Comparison of ENCODE assay signal across 14 cellular contexts in genomic region chr16:65489531-65490023, GRCh38.
DNase-seq lines count a peak whose midpoint lies in the region; ATAC-seq, FAIRE-seq and TF ChIP-seq lines count a peak whose summit lies in the region.
"Had no signal": no experiment of that assay in that cellular context is flagged by ENCODE, and none has a peak within 500 bp of the region (broad histone marks: within the 10 kb centered on the region; RNA-seq: fewer than 3 reads in every experiment).

No MANE protein-coding gene starts in this region.

- H2AK5ac ChIP-seq in H1 (ENCODE audit: low read depth, low read length) = no peak overlapping the region

- FAIRE-seq in H1 (lab: Jason Lieb, UNC) = no peak
- no peak for FAIRE-seq in HepG2 (lab: Jason Lieb, UNC)

- in situ Hi-C loops in HepG2 (cut with HindIII; ENCODE audit: extremely low pct_ligation_motif_present, low pct_unique_long_range_greater_than_20kb) = no loop called here

- no peak overlapping the region for H4K5ac ChIP-seq in H1 (ENCODE audit: insufficient read length, low read depth, low read length)

- TF ChIP-seq CTCF in H1 (IDR thresholded peaks at IDR 0.05; ENCODE audit: control extremely low read depth in 1 of 3, insufficient read depth in 1 of 3, low read depth in 1 of 3, low read length in 3 of 3) = no peak
- TF ChIP-seq CTCF in smooth muscle cell (IDR thresholded peaks at IDR 0.05; ENCODE audit: borderline replicate concordance, insufficient read depth, poor library complexity, severe bottlenecking) = no peak
- no peak for TF ChIP-seq CTCF in HepG2 (CRISPR knock-in tag; IDR thresholded peaks at IDR 0.05)

- H3K4me2 ChIP-seq in H1 (ENCODE audit: insufficient read depth in 1 of 2, low read depth in 2 of 2, low read length in 2 of 2) (no peak overlapping the region), smooth muscle cell (peak overlapping the region; percentile 54), HepG2 (ENCODE audit: low read depth, low read length) (no peak overlapping the region)
- H3K4me2 ChIP-seq: BLaER1 had no signal

- no peak for ATAC-seq in HepG2
- no peak for ATAC-seq in GM19395 (IDR thresholded peaks at IDR 0.05; ENCODE audit: unreplicated experiment)

- DNase-seq in SK-N-DZ (ENCODE audit: low spot score) = peak; percentile 35
- no peak for DNase-seq in H1 (ENCODE audit: low read depth in 1 of 2, low spot score in 2 of 2)
- DNase-seq in iris pigment epithelial cell (ENCODE audit: low read depth) = peak; percentile 52
- no peak for DNase-seq in smooth muscle cell (lab: John Stamatoyannopoulos, UW; ENCODE audit: unreplicated experiment)
- no peak for DNase-seq in NCI-H526 (lab: John Stamatoyannopoulos, UW)
- DNase-seq in HepG2 (ENCODE audit: low spot score) = no peak
- DNase-seq: H7, MM.1S, NCI-H2029 treated with DMSO at 0.1 percent for 48 hours, NCI-H510A, Peyer's patch, SHP77 treated with DMSO at 0.1 percent for 48 hours had no signal

- H3K9ac ChIP-seq in H1 (replicated peaks in 1 of 4; ENCODE audit: extremely low read depth in 1 of 4, low read depth in 3 of 4, low read length in 3 of 4) (no peak overlapping the region), smooth muscle cell (ENCODE audit: low read depth) (no peak overlapping the region), HepG2 (ENCODE audit: insufficient read depth, low read depth, low read length) (no peak overlapping the region)
- H3K9ac ChIP-seq: BLaER1 had no signal

- peaks cover 0 to 5% (median 2%) of the 10 kb centered on the region in 4 experiments; a peak in 3 of 7 replicates for H3K4me1 ChIP-seq in H1 (replicated peaks in 1 of 4; ENCODE audit: control insufficient read depth in 3 of 4, insufficient read depth in 4 of 4, low read length in 3 of 4)
- H3K4me1 ChIP-seq in smooth muscle cell (ENCODE audit: low read depth) = no peaks in the 10 kb centered on the region
- H3K4me1 ChIP-seq in HepG2 (ENCODE audit: insufficient read depth, low read length) = no peaks in the 10 kb centered on the region
- H3K4me1 ChIP-seq: BLaER1, Peyer's patch had no signal

- 89% methylated on average over 4 of the region's 4 CpGs; no CpG with 5 or more reads in 1 of the 2 experiments for WGBS in H1 (ENCODE audit: extremely low coverage in 1 of 2, insufficient coverage in 1 of 2, insufficient read length in 1 of 2, insufficient replicate concordance in 2 of 2, low coverage in 1 of 2, low lambda C conversion rate in 2 of 2, missing lambda C conversion rate in 1 of 2), 2 experiments
- WGBS in smooth muscle cell (ENCODE audit: low lambda C conversion rate) = 40% methylated on average over 4 of the region's 4 CpGs
- WGBS in HepG2 (ENCODE audit: low lambda C conversion rate) = 15% methylated on average over 4 of the region's 4 CpGs

- H3K79me2 ChIP-seq in H1 (ENCODE audit: control insufficient read depth in 1 of 2, insufficient read depth in 2 of 2, low read length in 2 of 2) (no peaks in the 10 kb centered on the region), smooth muscle cell (ENCODE audit: low read depth) (no peaks in the 10 kb centered on the region), HepG2 (ENCODE audit: insufficient read depth, low read length) (no peaks in the 10 kb centered on the region)

- no peak overlapping the region for H2BK12ac ChIP-seq in H1 (ENCODE audit: low read depth, low read length)

- no peak overlapping the region for H2BK5ac ChIP-seq in H1 (ENCODE audit: low read depth, low read length)

- TF ChIP-seq EP300 in H1 (IDR thresholded peaks at IDR 0.05; ENCODE audit: borderline replicate concordance in 1 of 2, low read depth in 2 of 2, low read length in 2 of 2) (no peak), HepG2 (IDR thresholded peaks at IDR 0.05; ENCODE audit: low read depth in 2 of 2, low read length in 2 of 2) (no peak), HepG2 (CRISPR knock-in tag; IDR thresholded peaks at IDR 0.05; ENCODE audit: borderline replicate concordance) (no peak)

- H2BK15ac ChIP-seq in H1 (ENCODE audit: low read length) = no peak overlapping the region

- H4K91ac ChIP-seq in H1 (replicated peaks; ENCODE audit: insufficient read length, low read length) = no peak overlapping the region

- H3K18ac ChIP-seq in H1 (ENCODE audit: extremely low read depth, low read length) = no peak overlapping the region

- H3K23me2 ChIP-seq in H1 (ENCODE audit: low read depth, low read length) = no peaks in the 10 kb centered on the region

- H3K36me3 ChIP-seq in H1 (ENCODE audit: control insufficient read depth in 2 of 4, insufficient read depth in 4 of 4, low read length in 3 of 4) (no peaks in the 10 kb centered on the region), smooth muscle cell (ENCODE audit: low read depth) (no peaks in the 10 kb centered on the region), HepG2 (replicated peaks in 1 of 2; ENCODE audit: control insufficient read depth in 1 of 2, insufficient read depth in 2 of 2, low read length in 2 of 2) (no peaks in the 10 kb centered on the region)
- H3K36me3 ChIP-seq: BLaER1, Peyer's patch had no signal

- H3K23ac ChIP-seq in H1 (ENCODE audit: insufficient read length) = no peak overlapping the region

- H3K4me3 ChIP-seq in H1 (ENCODE audit: extremely low read depth in 1 of 4, insufficient read depth in 2 of 4, low read depth in 3 of 4, low read length in 4 of 4) (no peak overlapping the region), smooth muscle cell (no peak overlapping the region), HepG2 (replicated peaks in 1 of 3; ENCODE audit: insufficient read depth in 1 of 3, low read depth in 2 of 3, low read length in 3 of 3) (no peak overlapping the region)
- H3K4me3 ChIP-seq: BLaER1, Peyer's patch had no signal

- no peaks in the 10 kb centered on the region for H3K9me3 ChIP-seq in H1 (ENCODE audit: insufficient read depth in 2 of 2, low read depth in 1 of 2, low read length in 1 of 2)
- no peaks in the 10 kb centered on the region for H3K9me3 ChIP-seq in smooth muscle cell (replicated peaks; ENCODE audit: low read depth)
- H3K9me3 ChIP-seq in HepG2 (ENCODE audit: low read length) = 0 out of 2 replicates have a peak, but pooled peaks cover 3% of the 10 kb centered on the region
- H3K9me3 ChIP-seq: BLaER1, Peyer's patch had no signal

- no peak overlapping the region for H3K4ac ChIP-seq in H1 (replicated peaks; ENCODE audit: insufficient read length, low read depth, low read length)

- H3K79me1 ChIP-seq in H1 (ENCODE audit: low read depth, low read length) = no peaks in the 10 kb centered on the region

- H3K27ac ChIP-seq in H1 (ENCODE audit: low read depth, low read length) = no peak overlapping the region
- H3K27ac ChIP-seq in smooth muscle cell (ENCODE audit: low read depth) = no peak overlapping the region
- no peak overlapping the region for H3K27ac ChIP-seq in HepG2 (ENCODE audit: extremely low read length, insufficient read depth, low read length)
- H3K27ac ChIP-seq: BLaER1, Peyer's patch had no signal

- no peaks in the 10 kb centered on the region for H4K20me1 ChIP-seq in H1 (replicated peaks in 1 of 2; ENCODE audit: control insufficient read depth in 1 of 2, insufficient read depth in 2 of 2, low read length in 2 of 2)
- H4K20me1 ChIP-seq in smooth muscle cell (ENCODE audit: low read depth) = no peaks in the 10 kb centered on the region
- no peaks in the 10 kb centered on the region for H4K20me1 ChIP-seq in HepG2 (ENCODE audit: insufficient read depth, low read length)
- H4K20me1 ChIP-seq: BLaER1 had no signal

- no peak overlapping the region for H4K8ac ChIP-seq in H1 (ENCODE audit: extremely low read depth, insufficient read depth, low read length)

- H2BK120ac ChIP-seq in H1 (replicated peaks; ENCODE audit: low read depth, low read length) = no peak overlapping the region

- H3K14ac ChIP-seq in H1 (ENCODE audit: insufficient read length) = no peak overlapping the region

- no peaks in the 10 kb centered on the region for H3F3A ChIP-seq in smooth muscle cell (ENCODE audit: low read depth)

- POLR2A ChIA-PET in H1 (lab: Charles Lee; ENCODE audit: partially characterized antibody) (no interaction called here), HepG2 (lab: Yijun Ruan, JAX) (no interaction called here)

- H2BK20ac ChIP-seq in H1 (ENCODE audit: low read length) = peak overlapping the region; percentile 9; the same call in 1 of the 2 replicates

- no peak overlapping the region for H2AFZ ChIP-seq in H1 (ENCODE audit: low read length)
- H2AFZ ChIP-seq in smooth muscle cell (ENCODE audit: low read depth) = no peak overlapping the region
- no peak overlapping the region for H2AFZ ChIP-seq in HepG2 (ENCODE audit: low read length)

- H3K27me3 ChIP-seq in H1 (replicated peaks in 1 of 4; ENCODE audit: control insufficient read depth in 3 of 4, extremely low read depth in 1 of 4, insufficient read depth in 3 of 4, low read length in 3 of 4) = no peaks in the 10 kb centered on the region
- no peaks in the 10 kb centered on the region for H3K27me3 ChIP-seq in smooth muscle cell (ENCODE audit: low read depth)
- peaks cover 0 to 5% of the 10 kb centered on the region in 2 experiments; a peak in 1 of 5 replicates for H3K27me3 ChIP-seq in HepG2 (ENCODE audit: control insufficient read depth in 1 of 2, insufficient read depth in 2 of 2, low read length in 2 of 2)
- H3K27me3 ChIP-seq: BLaER1, Peyer's patch had no signal

- no peak for TF ChIP-seq POLR2A in H1 (IDR thresholded peaks at IDR 0.05; ENCODE audit: control extremely low read depth in 1 of 2, low read depth in 2 of 2, low read length in 2 of 2)
- no peak for TF ChIP-seq POLR2A in HepG2 (IDR thresholded peaks at IDR 0.05; ENCODE audit: insufficient read depth in 1 of 2, low read depth in 2 of 2, low read length in 2 of 2)

- CTCF ChIA-PET in H1 (lab: Charles Lee; ENCODE audit: partially characterized antibody) = no interaction called here
- CTCF ChIA-PET in HepG2 (lab: Yijun Ruan, JAX; ENCODE audit: low intra/inter-chr PET ratio, low total read pairs) = no interaction called here

- no peak overlapping the region for H3K56ac ChIP-seq in H1 (replicated peaks; ENCODE audit: insufficient read length, low read depth, low read length)

- no peak for TF ChIP-seq RAD21 in H1 (IDR thresholded peaks at IDR 0.05 in 1 of 2, conservative IDR thresholded peaks at IDR 0.05 in 1 of 2; ENCODE audit: low read depth in 2 of 2, low read length in 2 of 2)
- no peak for TF ChIP-seq RAD21 in HepG2 (CRISPR knock-in tag; IDR thresholded peaks at IDR 0.05)

- no TSS peak for BruUV-seq in HepG2 (replicated peaks; lab: Mats Ljungman, UMichigan)

- intact Hi-C loops in HepG2 (cut with micrococcal nuclease; ENCODE audit: unreplicated experiment) = no loop called here

TF ChIP-seq in H1, 55 proteins besides CTCF, POLR2A, EP300 and RAD21 (continues in another document):
- TF ChIP-seq CHD2 (IDR thresholded peaks at IDR 0.05; ENCODE audit: low read length) (no peak), SAP30 (IDR thresholded peaks at IDR 0.05; ENCODE audit: insufficient read depth, insufficient replicate concordance, low read length) (no peak), TEAD4 (IDR thresholded peaks at IDR 0.05; ENCODE audit: low read depth, low read length) (no peak), SIX5 (IDR thresholded peaks at IDR 0.05; ENCODE audit: low read depth, low read length) (no peak)

TF ChIP-seq in HepG2, 621 proteins besides CTCF, POLR2A, EP300 and RAD21 (continues in another document):
- TF ChIP-seq ZNF343 (CRISPR knock-in tag; IDR thresholded peaks at IDR 0.05) = no peak

Comparison
In these comparisons a context has a peak if more than half of its experiments do, and no peak if none do; other contexts are left out.
1. DNase-seq: peak in SK-N-DZ (single experiment) and iris pigment epithelial cell (single experiment); none in H1 (0 of 2), smooth muscle cell (single experiment), NCI-H526 (0 of 2) and HepG2 (single experiment).